13 cellular contexts compared by ENCODE assay signal in the genomic region with DNA sequence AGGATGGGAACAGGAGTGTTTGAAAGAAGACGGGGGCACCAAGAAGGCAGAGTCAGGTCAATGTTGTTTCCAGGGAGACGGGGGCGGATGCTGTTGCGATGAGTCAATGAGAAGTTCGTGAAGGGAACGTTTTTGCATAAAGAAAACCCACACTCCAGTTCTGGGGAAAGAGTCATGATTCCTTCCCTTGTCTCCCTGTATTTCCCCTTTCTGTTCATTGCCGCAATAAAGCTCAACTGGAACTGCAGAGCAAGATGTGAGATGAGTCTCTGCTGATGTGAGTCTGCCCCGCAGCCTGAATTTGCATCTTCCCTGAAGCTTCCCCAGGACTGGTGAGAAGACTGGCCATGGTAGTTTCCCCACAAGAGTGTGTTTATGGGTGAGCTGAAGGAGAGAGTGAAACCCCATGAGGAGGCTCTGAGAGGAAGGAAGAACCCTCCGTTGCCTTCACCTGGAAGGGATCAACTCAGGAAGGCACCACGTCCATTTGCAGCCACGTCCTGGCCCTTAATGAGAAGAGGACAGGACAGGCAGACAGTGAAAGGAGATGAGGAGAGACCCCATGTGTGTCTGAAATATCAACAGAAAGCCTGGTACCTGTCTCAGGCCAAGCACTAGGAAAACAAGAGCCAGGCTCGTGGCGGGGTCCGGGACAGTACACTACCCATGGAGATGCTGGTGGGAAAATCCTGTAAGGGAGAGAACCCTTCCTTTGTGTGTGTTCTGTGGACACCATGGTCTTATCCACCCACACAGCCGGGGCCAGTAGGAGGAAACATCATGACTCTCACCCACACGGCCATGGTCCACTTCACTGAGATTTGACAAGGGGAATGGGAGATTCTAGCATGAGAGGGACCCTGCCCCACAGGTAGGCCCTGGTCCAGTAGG. TPM values are rescaled to one million over a fixed set of nuclear protein-coding genes. Genes with fewer than 3 reads are reported as not detected.
A peak's percentile ranks its signal among the peaks of the same experiment; 100 is the strongest.
DNase-seq lines count a peak whose midpoint lies in the region; ATAC-seq lines count a peak whose summit lies in the region.
"Had no signal": no experiment of that assay in that cellular context is flagged by ENCODE, and none has a peak within 500 bp of the region (broad histone marks: within the 10 kb centered on the region; RNA-seq: fewer than 3 reads in every experiment).

No MANE protein-coding gene starts in this region.

- peaks cover 20 to 23% of the 10 kb centered on the region in 2 donors for H3K27me3 Mint-ChIP-seq in natural killer cell treated with Interleukin-12 subunit alpha and Interleukin-12 subunit beta and Interleukin-15 and Interleukin-18, amount 100 ng/mL, for 72 hours
- peaks cover 4 to 15% (median 8%) of the 10 kb centered on the region in 3 donors for H3K27me3 Mint-ChIP-seq in immature natural killer cell (ENCODE audit: low read depth in 3 of 3)

- H3K4me3 Mint-ChIP-seq in natural killer cell treated with Interleukin-12 subunit alpha and Interleukin-12 subunit beta and Interleukin-15 and Interleukin-18, amount 100 ng/mL, for 72 hours: peak overlapping the region; percentile 64
- H3K4me3 Mint-ChIP-seq in immature natural killer cell: no peak overlapping the region
- H3K4me3 Mint-ChIP-seq: activated T-cell treated with anti-CD3 and anti-CD28 coated beads, Interleukin-2, amount 50 U/mL, for 4 hours; nephron had no signal

- no peak for DNase-seq in natural killer cell treated with Interleukin-12 subunit alpha and Interleukin-12 subunit beta and Interleukin-15 and Interleukin-18, amount 100 ng/mL, for 72 hours (ENCODE audit: low spot score)
- DNase-seq in immature natural killer cell: no peak
- DNase-seq: activated T-cell treated with anti-CD3 and anti-CD28 coated beads, Interleukin-2, amount 50 U/mL, for 4 hours; cortex of kidney; H9; Karpas-422; NCI-H748 treated with DMSO at 0.1 percent for 48 hours; T-helper 2 cell had no signal

- H3K36me3 Mint-ChIP-seq in natural killer cell treated with Interleukin-12 subunit alpha and Interleukin-12 subunit beta and Interleukin-15 and Interleukin-18, amount 100 ng/mL, for 72 hours: peaks cover 6% of the 10 kb centered on the region
- H3K36me3 Mint-ChIP-seq in immature natural killer cell: peaks cover 0 to 3% (median 0%) of the 10 kb centered on the region in 3 donors

- peak overlapping the region; percentile 74 to 88 for H3K27ac Mint-ChIP-seq in natural killer cell treated with Interleukin-12 subunit alpha and Interleukin-12 subunit beta and Interleukin-15 and Interleukin-18, amount 100 ng/mL, for 72 hours
- H3K27ac Mint-ChIP-seq in immature natural killer cell: no peak overlapping the region
- H3K27ac Mint-ChIP-seq: H9, nephron had no signal

- H3K9me3 Mint-ChIP-seq in natural killer cell treated with Interleukin-12 subunit alpha and Interleukin-12 subunit beta and Interleukin-15 and Interleukin-18, amount 100 ng/mL, for 72 hours: no peaks in the 10 kb centered on the region
- H3K9me3 Mint-ChIP-seq in immature natural killer cell: peaks cover 0 to 7% (median 2%) of the 10 kb centered on the region in 6 donors

- peaks cover 8 to 14% of the 10 kb centered on the region in 2 donors for H3K4me1 Mint-ChIP-seq in natural killer cell treated with Interleukin-12 subunit alpha and Interleukin-12 subunit beta and Interleukin-15 and Interleukin-18, amount 100 ng/mL, for 72 hours (ENCODE audit: low read depth in 2 of 2)
- H3K4me1 Mint-ChIP-seq in immature natural killer cell: peaks cover under 1 to 9% of the 10 kb centered on the region in 2 donors
- H3K4me1 Mint-ChIP-seq: H9, nephron had no signal

- ATAC-seq in GM19025 (IDR thresholded peaks at IDR 0.05; ENCODE audit: low read depth, unreplicated experiment): peak; percentile 77
- peak; percentile 60 for ATAC-seq in HG02938 (IDR thresholded peaks at IDR 0.05; ENCODE audit: unreplicated experiment)
- ATAC-seq in natural killer cell treated with Interleukin-12 subunit alpha and Interleukin-12 subunit beta and Interleukin-15 and Interleukin-18, amount 100 ng/mL, for 72 hours: peak; percentile 78 to 91
- ATAC-seq in HG03520 (IDR thresholded peaks at IDR 0.05; ENCODE audit: unreplicated experiment): no peak

RNA-seq across cellular contexts. Expression of a gene that starts 13.7 kb away (rescaled TPM):
- under 1 TPM in 1 of 2 donors, not detected in 1; 0.31 TPM for total RNA-seq in natural killer cell treated with Interleukin-12 subunit alpha and Interleukin-12 subunit beta and Interleukin-15 and Interleukin-18, amount 100 ng/mL, for 72 hours
- polyA plus RNA-seq in immature natural killer cell: 1 to 10 TPM in 2 of 3 donors, under 1 TPM in 1; 0.47 to 3.4 (median 1.1) TPM
- total RNA-seq: activated T-cell treated with anti-CD3 and anti-CD28 coated beads, Interleukin-2, amount 50 U/mL, for 4 hours; H9; hepatocyte had no signal
- polyA plus RNA-seq: hepatocyte had no signal

RNA-seq across cellular contexts. Expression of a gene that starts 23.1 kb away (rescaled TPM):
- 10 to 100 TPM; 17.2 to 22.7 TPM for total RNA-seq in natural killer cell treated with Interleukin-12 subunit alpha and Interleukin-12 subunit beta and Interleukin-15 and Interleukin-18, amount 100 ng/mL, for 72 hours
- 10 to 100 TPM in 1 of 3 donors, 1 to 10 TPM in 2; 4.7 to 12.8 (median 9.1) TPM for polyA plus RNA-seq in immature natural killer cell
- total RNA-seq: H9, hepatocyte had no signal
- polyA plus RNA-seq: hepatocyte had no signal

RNA-seq across cellular contexts. Expression of a gene that starts 33.5 kb away (rescaled TPM):
- total RNA-seq in natural killer cell treated with Interleukin-12 subunit alpha and Interleukin-12 subunit beta and Interleukin-15 and Interleukin-18, amount 100 ng/mL, for 72 hours: 1 to 10 TPM in 1 of 2 donors, not detected in 1; 2.5 TPM
- 1 to 10 TPM in 2 of 3 donors, under 1 TPM in 1; 0.58 to 9.7 (median 7.9) TPM for polyA plus RNA-seq in immature natural killer cell
- total RNA-seq: activated T-cell treated with anti-CD3 and anti-CD28 coated beads, Interleukin-2, amount 50 U/mL, for 4 hours; H9; hepatocyte had no signal
- polyA plus RNA-seq: hepatocyte had no signal

RNA-seq across cellular contexts. Expression of a gene that starts 55.6 kb away (rescaled TPM):
- total RNA-seq in natural killer cell treated with Interleukin-12 subunit alpha and Interleukin-12 subunit beta and Interleukin-15 and Interleukin-18, amount 100 ng/mL, for 72 hours: not detected
- polyA plus RNA-seq in immature natural killer cell: 1 to 10 TPM in 1 of 3 donors, under 1 TPM in 2; 0.27 to 7.4 (median 0.69) TPM
- total RNA-seq: H9, hepatocyte had no signal
- polyA plus RNA-seq: hepatocyte had no signal

Comparison
In these comparisons a context has a peak if more than half of its experiments do, and no peak if none do; other contexts are left out.
1. H3K27ac Mint-ChIP-seq: peak in natural killer cell treated with Interleukin-12 subunit alpha and Interleukin-12 subunit beta and Interleukin-15 and Interleukin-18, amount 100 ng/mL, for 72 hours (2 of 2); none in immature natural killer cell (0 of 6).